In genomic region chr5:83003791-83004190, GRCh38 we compare ENCODE assay signal across 23 cellular contexts.
"Had no signal": no experiment of that assay in that cellular context is flagged by ENCODE, and none has a peak within 500 bp of the region (broad histone marks: within the 10 kb centered on the region; RNA-seq: fewer than 3 reads in every experiment).

No MANE protein-coding gene starts in this region.

- ATAC-seq: effector memory CD8-positive, alpha-beta T cell; left colon; left ventricle myocardium superior; naive thymus-derived CD4-positive, alpha-beta T cell; psoas muscle; right lobe of liver; stimulated activated naive B cell treated with anti-CD40 and anti-IgM and Interleukin-4, amounts not matched to agents 10 μg/mL and 1 μg/mL and 100 μg/mL, for 72 hours; stimulated activated naive CD8-positive, alpha-beta T cell treated with anti-CD3 and anti-CD28 coated beads, Interleukin-15, amount 100 ng/mL, for 72 hours had no signal

- H3K27me3 ChIP-seq: esophagus muscularis mucosa, hepatocyte, right lobe of liver, spleen, testis, tibial nerve had no signal

- H3K9me3 Mint-ChIP-seq: dendritic cell treated with granulocyte-macrophage colony-stimulating factor and Interleukin-4, amounts not matched to agents 40 ng/mL and 50 ng/mL, for 4 days; effector memory CD8-positive, alpha-beta T cell; naive thymus-derived CD4-positive, alpha-beta T cell; neural crest cell; stimulated activated naive B cell treated with anti-CD40 and anti-IgM and Interleukin-4, amounts not matched to agents 10 μg/mL and 1 μg/mL and 100 μg/mL, for 72 hours; stimulated activated naive CD8-positive, alpha-beta T cell treated with anti-CD3 and anti-CD28 coated beads, Interleukin-15, amount 100 ng/mL, for 72 hours had no signal

- H3K4me1 Mint-ChIP-seq: naive thymus-derived CD4-positive, alpha-beta T cell; stimulated activated naive B cell treated with anti-CD40 and anti-IgM and Interleukin-4, amounts not matched to agents 10 μg/mL and 1 μg/mL and 100 μg/mL, for 72 hours; stimulated activated naive CD8-positive, alpha-beta T cell treated with anti-CD3 and anti-CD28 coated beads, Interleukin-15, amount 100 ng/mL, for 72 hours had no signal

- H3K36me3 ChIP-seq: esophagus muscularis mucosa, right lobe of liver, spleen, tibial nerve had no signal

- H3K4me2 ChIP-seq: hepatocyte had no signal

- H3K79me2 ChIP-seq: hepatocyte had no signal

- H3K4me3 Mint-ChIP-seq: dendritic cell treated with granulocyte-macrophage colony-stimulating factor and Interleukin-4, amounts not matched to agents 40 ng/mL and 50 ng/mL, for 4 days; effector memory CD8-positive, alpha-beta T cell; naive thymus-derived CD4-positive, alpha-beta T cell; neural crest cell; stimulated activated naive B cell treated with anti-CD40 and anti-IgM and Interleukin-4, amounts not matched to agents 10 μg/mL and 1 μg/mL and 100 μg/mL, for 72 hours; stimulated activated naive CD8-positive, alpha-beta T cell treated with anti-CD3 and anti-CD28 coated beads, Interleukin-15, amount 100 ng/mL, for 72 hours had no signal

- H3K27ac Mint-ChIP-seq: dendritic cell treated with granulocyte-macrophage colony-stimulating factor and Interleukin-4, amounts not matched to agents 40 ng/mL and 50 ng/mL, for 4 days; effector memory CD8-positive, alpha-beta T cell; naive thymus-derived CD4-positive, alpha-beta T cell; stimulated activated naive B cell treated with anti-CD40 and anti-IgM and Interleukin-4, amounts not matched to agents 10 μg/mL and 1 μg/mL and 100 μg/mL, for 72 hours; stimulated activated naive CD8-positive, alpha-beta T cell treated with anti-CD3 and anti-CD28 coated beads, Interleukin-15, amount 100 ng/mL, for 72 hours had no signal

- H2AFZ ChIP-seq: hepatocyte had no signal

- DNase-seq: cerebellar nuclear complex; effector memory CD8-positive, alpha-beta T cell; foreskin fibroblast; head of caudate nucleus; left colon; left ventricle myocardium superior; naive thymus-derived CD4-positive, alpha-beta T cell; psoas muscle; retina; right lobe of liver; spleen; stimulated activated CD4-positive, alpha-beta T cell treated with anti-CD3 and anti-CD28 coated beads, Interleukin-15, amount 100 ng/mL, for 24 hours; stimulated activated CD4-positive, alpha-beta T cell treated with anti-CD3 and anti-CD28 coated beads, Interleukin-1b, Interleukin-23, amount 100 ng/mL, for 48 hours; stimulated activated CD4-positive, alpha-beta T cell treated with anti-CD3 and anti-CD28 coated beads, Interleukin-4, amount 100 ng/mL, for 4 hours; stimulated activated naive B cell treated with anti-CD40 and anti-IgM and Interleukin-4, amounts not matched to agents 10 μg/mL and 1 μg/mL and 100 μg/mL, for 72 hours; stimulated activated naive CD8-positive, alpha-beta T cell treated with anti-CD3 and anti-CD28 coated beads, Interleukin-15, amount 100 ng/mL, for 72 hours; testis had no signal

- H3K4me1 ChIP-seq: esophagus muscularis mucosa, psoas muscle, right lobe of liver, spleen, testis, tibial nerve had no signal

- H3K27ac ChIP-seq: epithelial cell of prostate, esophagus muscularis mucosa, hepatocyte, psoas muscle, right lobe of liver, spleen, testis, tibial nerve had no signal

- H3K4me3 ChIP-seq: esophagus muscularis mucosa, hepatocyte, psoas muscle, right lobe of liver, spleen, testis, tibial nerve had no signal

- H3K36me3 Mint-ChIP-seq: naive thymus-derived CD4-positive, alpha-beta T cell; stimulated activated naive B cell treated with anti-CD40 and anti-IgM and Interleukin-4, amounts not matched to agents 10 μg/mL and 1 μg/mL and 100 μg/mL, for 72 hours had no signal

- H3K27me3 Mint-ChIP-seq: dendritic cell treated with granulocyte-macrophage colony-stimulating factor and Interleukin-4, amounts not matched to agents 40 ng/mL and 50 ng/mL, for 4 days; stimulated activated naive CD8-positive, alpha-beta T cell treated with anti-CD3 and anti-CD28 coated beads, Interleukin-15, amount 100 ng/mL, for 72 hours had no signal

- H3K9me3 ChIP-seq: esophagus muscularis mucosa, psoas muscle, right lobe of liver, spleen, testis, tibial nerve had no signal
